Comparison of ENCODE assay signal across 8 cellular contexts in the genomic region with DNA sequence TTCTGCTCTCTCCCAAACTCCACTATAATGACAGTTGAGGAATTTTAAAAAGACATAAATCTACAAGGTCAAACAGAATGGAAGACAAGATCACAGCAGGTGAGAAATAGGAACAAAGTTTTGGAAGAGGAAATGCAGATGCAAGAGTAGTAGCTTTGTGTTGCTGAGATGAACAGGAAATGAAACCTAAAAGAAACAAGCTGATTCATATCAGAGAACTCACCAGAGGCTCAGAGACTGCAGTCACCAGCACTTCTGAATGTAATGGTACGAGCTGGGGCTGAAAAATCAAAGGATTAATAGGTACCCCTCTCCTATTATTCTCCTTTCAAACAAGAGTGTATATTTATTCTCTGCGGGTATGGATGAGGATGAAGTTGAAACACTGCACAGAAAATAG.
DNase-seq lines count a peak whose midpoint lies in the region; ATAC-seq, FAIRE-seq and TF ChIP-seq lines count a peak whose summit lies in the region.

No MANE protein-coding gene starts in this region.

- FAIRE-seq in D721Med (lab: Jason Lieb, UNC): peak; percentile 70

- peaks cover 54% of the 10 kb centered on the region for H3K4me1 Mint-ChIP-seq in activated naive CD8-positive, alpha-beta T cell (ENCODE audit: low read depth)

- WGBS in right cardiac atrium: 75% methylated on average over 2 of the region's 2 CpGs

- no peaks in the 10 kb centered on the region for H3K36me3 Mint-ChIP-seq in activated naive CD8-positive, alpha-beta T cell

- H3K9me3 Mint-ChIP-seq in activated naive CD8-positive, alpha-beta T cell (ENCODE audit: low read depth): no peaks in the 10 kb centered on the region

- H3K27me3 ChIP-seq in right cardiac atrium (ENCODE audit: control insufficient read depth, insufficient read depth) (no peaks in the 10 kb centered on the region), ascending aorta (no peaks in the 10 kb centered on the region)

- H3K9me3 ChIP-seq in right cardiac atrium (ENCODE audit: control insufficient read depth, low read length) (no peaks in the 10 kb centered on the region), ascending aorta (peaks cover 0 to 4% of the 10 kb centered on the region in 2 donors)

- H3K4me1 ChIP-seq in right cardiac atrium (ENCODE audit: control insufficient read depth, insufficient read depth, low read length) (no peaks in the 10 kb centered on the region), ascending aorta (no peaks in the 10 kb centered on the region)

- no peaks in the 10 kb centered on the region for H3K36me3 ChIP-seq in ascending aorta

- H3K27ac ChIP-seq in right cardiac atrium (ENCODE audit: low read length) (no peak overlapping the region), ascending aorta (no peak overlapping the region)

- peak overlapping the region; percentile 41 for H3K27ac Mint-ChIP-seq in activated naive CD8-positive, alpha-beta T cell

- no peaks in the 10 kb centered on the region for H3K27me3 Mint-ChIP-seq in activated naive CD8-positive, alpha-beta T cell

- DNase-seq in D721Med (ENCODE audit: insufficient read length, low spot score): no peak
- DNase-seq in DMS 273 treated with DMSO at 0.1 percent for 48 hours (lab: John Stamatoyannopoulos, UW): no peak
- no peak for DNase-seq in right cardiac atrium
- no peak for DNase-seq in ascending aorta (ENCODE audit: low spot score in 2 of 2)
- no peak for DNase-seq in midbrain (lab: John Stamatoyannopoulos, UW)

- intact Hi-C loops in right cardiac atrium (cut with DNase I) (no loop called here), ascending aorta (cut with DNase I) (no loop called here)

- ATAC-seq in GM19397 (IDR thresholded peaks at IDR 0.05; ENCODE audit: unreplicated experiment): peak; percentile 92
- ATAC-seq in HG03159 (IDR thresholded peaks at IDR 0.05; ENCODE audit: unreplicated experiment): peak; percentile 98
- ATAC-seq in right cardiac atrium: no peak

- no peak for TF ChIP-seq CTCF in D721Med (IDR thresholded peaks at IDR 0.05; ENCODE audit: insufficient read depth, missing control alignments)
- no peak for TF ChIP-seq CTCF in ascending aorta (IDR thresholded peaks at IDR 0.05)

- no peak overlapping the region for H3K4me3 ChIP-seq in right cardiac atrium (ENCODE audit: low read length)
- H3K4me3 ChIP-seq in ascending aorta: no peak overlapping the region

- H3K4me3 Mint-ChIP-seq in activated naive CD8-positive, alpha-beta T cell: peak overlapping the region; percentile 24

Comparison
In these comparisons a context has a peak if more than half of its experiments do, and no peak if none do; other contexts are left out.
1. ATAC-seq: peak in GM19397 (single experiment) and HG03159 (single experiment); none in right cardiac atrium (0 of 2).